ENCODE assay signal across 15 cellular contexts in genomic region chr1:235313262-235313661, GRCh38. TPM values are rescaled to one million over a fixed set of nuclear protein-coding genes. Genes with fewer than 3 reads are reported as not detected.
DNase-seq lines count a peak whose midpoint lies in the region; ATAC-seq and TF ChIP-seq lines count a peak whose summit lies in the region.
"Had no signal": no experiment of that assay in that cellular context is flagged by ENCODE, and none has a peak within 500 bp of the region (broad histone marks: within the 10 kb centered on the region; RNA-seq: fewer than 3 reads in every experiment).

No MANE protein-coding gene starts in this region.

- no peaks in the 10 kb centered on the region for H3K27me3 Mint-ChIP-seq in activated CD8-positive, alpha-beta memory T cell treated with anti-CD3 and anti-CD28 coated beads, Interleukin-2, amount 10 ng/mL, durations not matched to agents 7 days and 5 days
- H3K27me3 Mint-ChIP-seq in WTC11 (ENCODE audit: low read depth), result no peaks in the 10 kb centered on the region
- no peaks in the 10 kb centered on the region for H3K27me3 Mint-ChIP-seq in progenitor cell of endocrine pancreas

- POLR2A ChIA-PET in WTC11 (lab: Charles Lee), result no interaction called here

- DNase-seq in activated CD8-positive, alpha-beta memory T cell treated with anti-CD3 and anti-CD28 coated beads, Interleukin-2, amount 10 ng/mL, durations not matched to agents 7 days and 5 days, result no peak
- DNase-seq in activated CD8-positive, alpha-beta memory T cell treated with anti-CD3 and anti-CD28 coated beads for 24 hours, result no peak
- DNase-seq in WTC11 (ENCODE audit: low spot score) (no peak), epithelial cell of esophagus (ENCODE audit: low read depth) (peak; percentile 82), progenitor cell of endocrine pancreas (ENCODE audit: low spot score, unreplicated experiment) (no peak), coronary artery (ENCODE audit: low spot score) (no peak), NCI-H2227 treated with DMSO at 0.1 percent for 48 hours (lab: John Stamatoyannopoulos, UW) (no peak)
- DNase-seq: DMS153, MV-4-11, NCI-H345, upper lobe of left lung, WERI-Rb-1 had no signal

- no peak overlapping the region for H3K4me3 Mint-ChIP-seq in activated CD8-positive, alpha-beta memory T cell treated with anti-CD3 and anti-CD28 coated beads, Interleukin-2, amount 10 ng/mL, durations not matched to agents 7 days and 5 days
- H3K4me3 Mint-ChIP-seq in WTC11 (no peak overlapping the region), progenitor cell of endocrine pancreas (ENCODE audit: low read depth) (no peak overlapping the region)

- peak overlapping the region; percentile 76 for H3K27ac Mint-ChIP-seq in activated CD8-positive, alpha-beta memory T cell treated with anti-CD3 and anti-CD28 coated beads, Interleukin-2, amount 10 ng/mL, durations not matched to agents 7 days and 5 days
- H3K27ac Mint-ChIP-seq in WTC11 (peak overlapping the region; percentile 71), progenitor cell of endocrine pancreas (peak overlapping the region; percentile 0)

- no peak overlapping the region for H3K27ac ChIP-seq in coronary artery
- H3K27ac ChIP-seq: parathyroid adenoma, upper lobe of left lung, WERI-Rb-1 had no signal

- H3K4me1 Mint-ChIP-seq in activated CD8-positive, alpha-beta memory T cell treated with anti-CD3 and anti-CD28 coated beads, Interleukin-2, amount 10 ng/mL, durations not matched to agents 7 days and 5 days, result peaks cover 56% of the 10 kb centered on the region
- H3K4me1 Mint-ChIP-seq in WTC11, result peaks cover 12% of the 10 kb centered on the region
- peaks cover 12% of the 10 kb centered on the region for H3K4me1 Mint-ChIP-seq in progenitor cell of endocrine pancreas (ENCODE audit: low read depth)

- H3K4me3 ChIP-seq in epithelial cell of esophagus (ENCODE audit: low read length) (no peak overlapping the region), coronary artery (no peak overlapping the region)
- H3K4me3 ChIP-seq: lung, upper lobe of left lung had no signal

- peaks cover 19% of the 10 kb centered on the region for H3K36me3 Mint-ChIP-seq in activated CD8-positive, alpha-beta memory T cell treated with anti-CD3 and anti-CD28 coated beads, Interleukin-2, amount 10 ng/mL, durations not matched to agents 7 days and 5 days
- peaks cover 20% of the 10 kb centered on the region for H3K36me3 Mint-ChIP-seq in WTC11
- peaks cover 7% of the 10 kb centered on the region for H3K36me3 Mint-ChIP-seq in progenitor cell of endocrine pancreas (ENCODE audit: insufficient read depth)

- no peaks in the 10 kb centered on the region for H3K9me3 Mint-ChIP-seq in activated CD8-positive, alpha-beta memory T cell treated with anti-CD3 and anti-CD28 coated beads, Interleukin-2, amount 10 ng/mL, durations not matched to agents 7 days and 5 days (ENCODE audit: low read depth)
- no peaks in the 10 kb centered on the region for H3K9me3 Mint-ChIP-seq in WTC11
- H3K9me3 Mint-ChIP-seq in progenitor cell of endocrine pancreas (ENCODE audit: low read depth), result no peaks in the 10 kb centered on the region

- TF ChIP-seq CTCF in WTC11 (IDR thresholded peaks at IDR 0.05), result no peak
- TF ChIP-seq CTCF in epithelial cell of esophagus (IDR thresholded peaks at IDR 0.05; ENCODE audit: insufficient read depth, low read depth, low read length, missing control alignments), result no peak
- no peak for TF ChIP-seq CTCF in progenitor cell of endocrine pancreas (IDR thresholded peaks at IDR 0.05; ENCODE audit: unreplicated experiment)
- no peak for TF ChIP-seq CTCF in coronary artery (IDR thresholded peaks at IDR 0.05)

- ATAC-seq in activated CD8-positive, alpha-beta memory T cell treated with anti-CD3 and anti-CD28 coated beads, Interleukin-2, amount 10 ng/mL, durations not matched to agents 7 days and 5 days, result peak; percentile 31
- no peak for ATAC-seq in WTC11
- ATAC-seq in HG02981 (IDR thresholded peaks at IDR 0.05; ENCODE audit: unreplicated experiment), result no peak

- CTCF ChIA-PET in activated CD8-positive, alpha-beta memory T cell treated with anti-CD3 and anti-CD28 coated beads, Interleukin-2, amount 10 ng/mL, durations not matched to agents 7 days and 5 days (lab: Charles Lee), result interaction anchor here (1.6 to 2.7 kb wide), 4 partner anchors 8 to 102 kb away, joined by 3 to 9 read pairs (median 6); no protein-coding TSS in a partner anchor
- CTCF ChIA-PET in WTC11 (lab: Charles Lee), result no interaction called here

TF ChIP-seq in WTC11, 78 proteins besides CTCF, POLR2A, EP300 and RAD21:
- no peak for TF ChIP-seq E2F1 (CRISPR knock-in tag; IDR thresholded peaks at IDR 0.05)
- no peak for TF ChIP-seq KAT7 (CRISPR knock-in tag; IDR thresholded peaks at IDR 0.05; ENCODE audit: borderline replicate concordance)
- TF ChIP-seq ZSCAN18 (CRISPR knock-in tag; IDR thresholded peaks at IDR 0.05), result no peak
- no peak for TF ChIP-seq GABPB1 (CRISPR knock-in tag; IDR thresholded peaks at IDR 0.05)
TF ChIP-seq in WTC11: peak in this region for 0.

RNA-seq across cellular contexts. Expression of gene ARID4B, which starts 14.7 kb away (rescaled TPM):
- 10 to 100 TPM; 43.3 to 61.0 TPM for total RNA-seq in activated CD8-positive, alpha-beta memory T cell treated with anti-CD3 and anti-CD28 coated beads, Interleukin-2, amount 10 ng/mL, durations not matched to agents 7 days and 5 days
- 30.2 to 35.7 TPM (median 32.8 TPM) in 3 replicates for total RNA-seq in WTC11 (2021)
- total RNA-seq in progenitor cell of endocrine pancreas, result 66.5 and 68.8 TPM in 2 replicates

RNA-seq across cellular contexts. Expression of gene GGPS1, which starts 15.1 kb away (rescaled TPM):
- total RNA-seq in activated CD8-positive, alpha-beta memory T cell treated with anti-CD3 and anti-CD28 coated beads, Interleukin-2, amount 10 ng/mL, durations not matched to agents 7 days and 5 days, result 10 to 100 TPM; 22.7 to 23.9 TPM
- total RNA-seq in WTC11 (2021), result 37.3 to 43.5 TPM (median 39.2 TPM) in 3 replicates
- 43.3 and 50.6 TPM in 2 replicates for total RNA-seq in progenitor cell of endocrine pancreas

RNA-seq across cellular contexts. Expression of gene TBCE, which starts 54.0 kb away (rescaled TPM):
- total RNA-seq in activated CD8-positive, alpha-beta memory T cell treated with anti-CD3 and anti-CD28 coated beads, Interleukin-2, amount 10 ng/mL, durations not matched to agents 7 days and 5 days, result 10 to 100 TPM; 27.4 to 30.2 TPM
- total RNA-seq in WTC11 (2021), result 33.3 to 40.1 TPM (median 34.8 TPM) in 3 replicates
- 37.5 and 40.7 TPM in 2 replicates for total RNA-seq in progenitor cell of endocrine pancreas

Comparison
In these comparisons a context has a peak if more than half of its experiments do, and no peak if none do; other contexts are left out.
1. H3K27ac Mint-ChIP-seq: peak in every context shown above with its lines; median percentile 76 in activated CD8-positive, alpha-beta memory T cell treated with anti-CD3 and anti-CD28 coated beads, Interleukin-2, amount 10 ng/mL, durations not matched to agents 7 days and 5 days; 71 in WTC11; 0 in progenitor cell of endocrine pancreas.